ENCODE assay signal across 1 cellular context in the genomic region with DNA sequence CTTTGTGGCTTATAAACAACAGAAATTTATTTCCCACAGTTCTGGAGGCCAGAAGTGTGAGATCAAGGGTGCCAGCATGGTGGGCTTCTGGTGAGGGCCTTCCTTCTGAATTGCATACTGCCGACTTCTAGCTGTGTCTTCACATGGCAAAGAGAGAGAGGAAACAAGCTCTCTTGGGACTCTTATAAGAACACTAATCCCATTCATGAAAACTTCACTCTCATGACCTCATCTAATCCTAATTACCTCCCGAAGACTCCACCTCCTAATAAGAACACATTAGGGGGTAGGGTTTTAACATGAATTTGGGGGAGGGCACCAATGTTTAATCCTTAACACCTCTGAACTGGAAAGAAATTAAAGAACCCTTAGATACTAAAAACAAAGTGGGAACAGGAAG.
TF ChIP-seq lines count a peak whose summit lies in the region.

No MANE protein-coding gene starts in this region.

TF ChIP-seq in GM23338, 12 proteins besides CTCF, POLR2A, EP300 and RAD21 (continued from another document):
- TF ChIP-seq, protein P1, sequence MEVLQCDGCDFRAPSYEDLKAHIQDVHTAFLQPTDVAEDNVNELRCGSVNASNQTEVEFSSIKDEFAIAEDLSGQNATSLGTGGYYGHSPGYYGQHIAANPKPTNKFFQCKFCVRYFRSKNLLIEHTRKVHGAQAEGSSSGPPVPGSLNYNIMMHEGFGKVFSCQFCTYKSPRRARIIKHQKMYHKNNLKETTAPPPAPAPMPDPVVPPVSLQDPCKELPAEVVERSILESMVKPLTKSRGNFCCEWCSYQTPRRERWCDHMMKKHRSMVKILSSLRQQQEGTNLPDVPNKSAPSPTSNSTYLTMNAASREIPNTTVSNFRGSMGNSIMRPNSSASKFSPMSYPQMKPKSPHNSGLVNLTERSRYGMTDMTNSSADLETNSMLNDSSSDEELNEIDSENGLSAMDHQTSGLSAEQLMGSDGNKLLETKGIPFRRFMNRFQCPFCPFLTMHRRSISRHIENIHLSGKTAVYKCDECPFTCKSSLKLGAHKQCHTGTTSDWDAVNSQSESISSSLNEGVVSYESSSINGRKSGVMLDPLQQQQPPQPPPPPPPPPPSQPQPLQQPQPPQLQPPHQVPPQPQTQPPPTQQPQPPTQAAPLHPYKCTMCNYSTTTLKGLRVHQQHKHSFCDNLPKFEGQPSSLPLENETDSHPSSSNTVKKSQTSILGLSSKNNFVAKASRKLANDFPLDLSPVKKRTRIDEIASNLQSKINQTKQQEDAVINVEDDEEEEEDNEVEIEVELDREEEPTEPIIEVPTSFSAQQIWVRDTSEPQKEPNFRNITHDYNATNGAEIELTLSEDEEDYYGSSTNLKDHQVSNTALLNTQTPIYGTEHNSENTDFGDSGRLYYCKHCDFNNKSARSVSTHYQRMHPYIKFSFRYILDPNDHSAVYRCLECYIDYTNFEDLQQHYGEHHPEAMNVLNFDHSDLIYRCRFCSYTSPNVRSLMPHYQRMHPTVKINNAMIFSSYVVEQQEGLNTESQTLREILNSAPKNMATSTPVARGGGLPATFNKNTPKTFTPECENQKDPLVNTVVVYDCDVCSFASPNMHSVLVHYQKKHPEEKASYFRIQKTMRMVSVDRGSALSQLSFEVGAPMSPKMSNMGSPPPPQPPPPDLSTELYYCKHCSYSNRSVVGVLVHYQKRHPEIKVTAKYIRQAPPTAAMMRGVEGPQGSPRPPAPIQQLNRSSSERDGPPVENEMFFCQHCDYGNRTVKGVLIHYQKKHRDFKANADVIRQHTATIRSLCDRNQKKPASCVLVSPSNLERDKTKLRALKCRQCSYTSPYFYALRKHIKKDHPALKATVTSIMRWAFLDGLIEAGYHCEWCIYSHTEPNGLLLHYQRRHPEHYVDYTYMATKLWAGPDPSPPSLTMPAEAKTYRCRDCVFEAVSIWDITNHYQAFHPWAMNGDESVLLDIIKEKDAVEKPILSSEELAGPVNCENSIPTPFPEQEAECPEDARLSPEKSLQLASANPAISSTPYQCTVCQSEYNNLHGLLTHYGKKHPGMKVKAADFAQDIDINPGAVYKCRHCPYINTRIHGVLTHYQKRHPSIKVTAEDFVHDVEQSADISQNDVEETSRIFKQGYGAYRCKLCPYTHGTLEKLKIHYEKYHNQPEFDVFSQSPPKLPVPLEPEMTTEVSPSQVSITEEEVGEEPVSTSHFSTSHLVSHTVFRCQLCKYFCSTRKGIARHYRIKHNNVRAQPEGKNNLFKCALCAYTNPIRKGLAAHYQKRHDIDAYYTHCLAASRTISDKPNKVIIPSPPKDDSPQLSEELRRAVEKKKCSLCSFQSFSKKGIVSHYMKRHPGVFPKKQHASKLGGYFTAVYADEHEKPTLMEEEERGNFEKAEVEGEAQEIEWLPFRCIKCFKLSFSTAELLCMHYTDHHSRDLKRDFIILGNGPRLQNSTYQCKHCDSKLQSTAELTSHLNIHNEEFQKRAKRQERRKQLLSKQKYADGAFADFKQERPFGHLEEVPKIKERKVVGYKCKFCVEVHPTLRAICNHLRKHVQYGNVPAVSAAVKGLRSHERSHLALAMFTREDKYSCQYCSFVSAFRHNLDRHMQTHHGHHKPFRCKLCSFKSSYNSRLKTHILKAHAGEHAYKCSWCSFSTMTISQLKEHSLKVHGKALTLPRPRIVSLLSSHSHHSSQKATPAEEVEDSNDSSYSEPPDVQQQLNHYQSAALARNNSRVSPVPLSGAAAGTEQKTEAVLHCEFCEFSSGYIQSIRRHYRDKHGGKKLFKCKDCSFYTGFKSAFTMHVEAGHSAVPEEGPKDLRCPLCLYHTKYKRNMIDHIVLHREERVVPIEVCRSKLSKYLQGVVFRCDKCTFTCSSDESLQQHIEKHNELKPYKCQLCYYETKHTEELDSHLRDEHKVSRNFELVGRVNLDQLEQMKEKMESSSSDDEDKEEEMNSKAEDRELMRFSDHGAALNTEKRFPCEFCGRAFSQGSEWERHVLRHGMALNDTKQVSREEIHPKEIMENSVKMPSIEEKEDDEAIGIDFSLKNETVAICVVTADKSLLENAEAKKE (CRISPR knock-in tag; IDR thresholded peaks at IDR 0.05), result no peak
